ENCODE assay signal across 1 cellular context in genomic region chr9:37602061-37602460, GRCh38.
TF ChIP-seq lines count a peak whose summit lies in the region.

No MANE protein-coding gene starts in this region.

TF ChIP-seq in HEK293, 187 proteins besides CTCF, POLR2A, EP300 and RAD21 (continued from another document):
- TF ChIP-seq, protein P1, sequence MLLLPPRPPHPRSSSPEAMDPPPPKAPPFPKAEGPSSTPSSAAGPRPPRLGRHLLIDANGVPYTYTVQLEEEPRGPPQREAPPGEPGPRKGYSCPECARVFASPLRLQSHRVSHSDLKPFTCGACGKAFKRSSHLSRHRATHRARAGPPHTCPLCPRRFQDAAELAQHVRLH (tag by site-specific recombination; IDR thresholded peaks at IDR 0.05) = 0 out of 2 replicates have a peak, but pooled peaks have one; percentile 25
- TF ChIP-seq ZNF433 (tag by site-specific recombination; IDR thresholded peaks at IDR 0.05; ENCODE audit: low read depth) = peak; percentile 90; the same call in 1 of the 2 replicates
- TF ChIP-seq REST (tag by site-specific recombination; IDR thresholded peaks at IDR 0.05) = peak; percentile 62
- TF ChIP-seq ZNF629 (tag by site-specific recombination; IDR thresholded peaks at IDR 0.05) = peak; percentile 43; the same call in 1 of the 2 replicates
- TF ChIP-seq ZNF394 (tag by site-specific recombination; IDR thresholded peaks at IDR 0.05; ENCODE audit: borderline replicate concordance) = peak; percentile 96
- TF ChIP-seq, protein P2, sequence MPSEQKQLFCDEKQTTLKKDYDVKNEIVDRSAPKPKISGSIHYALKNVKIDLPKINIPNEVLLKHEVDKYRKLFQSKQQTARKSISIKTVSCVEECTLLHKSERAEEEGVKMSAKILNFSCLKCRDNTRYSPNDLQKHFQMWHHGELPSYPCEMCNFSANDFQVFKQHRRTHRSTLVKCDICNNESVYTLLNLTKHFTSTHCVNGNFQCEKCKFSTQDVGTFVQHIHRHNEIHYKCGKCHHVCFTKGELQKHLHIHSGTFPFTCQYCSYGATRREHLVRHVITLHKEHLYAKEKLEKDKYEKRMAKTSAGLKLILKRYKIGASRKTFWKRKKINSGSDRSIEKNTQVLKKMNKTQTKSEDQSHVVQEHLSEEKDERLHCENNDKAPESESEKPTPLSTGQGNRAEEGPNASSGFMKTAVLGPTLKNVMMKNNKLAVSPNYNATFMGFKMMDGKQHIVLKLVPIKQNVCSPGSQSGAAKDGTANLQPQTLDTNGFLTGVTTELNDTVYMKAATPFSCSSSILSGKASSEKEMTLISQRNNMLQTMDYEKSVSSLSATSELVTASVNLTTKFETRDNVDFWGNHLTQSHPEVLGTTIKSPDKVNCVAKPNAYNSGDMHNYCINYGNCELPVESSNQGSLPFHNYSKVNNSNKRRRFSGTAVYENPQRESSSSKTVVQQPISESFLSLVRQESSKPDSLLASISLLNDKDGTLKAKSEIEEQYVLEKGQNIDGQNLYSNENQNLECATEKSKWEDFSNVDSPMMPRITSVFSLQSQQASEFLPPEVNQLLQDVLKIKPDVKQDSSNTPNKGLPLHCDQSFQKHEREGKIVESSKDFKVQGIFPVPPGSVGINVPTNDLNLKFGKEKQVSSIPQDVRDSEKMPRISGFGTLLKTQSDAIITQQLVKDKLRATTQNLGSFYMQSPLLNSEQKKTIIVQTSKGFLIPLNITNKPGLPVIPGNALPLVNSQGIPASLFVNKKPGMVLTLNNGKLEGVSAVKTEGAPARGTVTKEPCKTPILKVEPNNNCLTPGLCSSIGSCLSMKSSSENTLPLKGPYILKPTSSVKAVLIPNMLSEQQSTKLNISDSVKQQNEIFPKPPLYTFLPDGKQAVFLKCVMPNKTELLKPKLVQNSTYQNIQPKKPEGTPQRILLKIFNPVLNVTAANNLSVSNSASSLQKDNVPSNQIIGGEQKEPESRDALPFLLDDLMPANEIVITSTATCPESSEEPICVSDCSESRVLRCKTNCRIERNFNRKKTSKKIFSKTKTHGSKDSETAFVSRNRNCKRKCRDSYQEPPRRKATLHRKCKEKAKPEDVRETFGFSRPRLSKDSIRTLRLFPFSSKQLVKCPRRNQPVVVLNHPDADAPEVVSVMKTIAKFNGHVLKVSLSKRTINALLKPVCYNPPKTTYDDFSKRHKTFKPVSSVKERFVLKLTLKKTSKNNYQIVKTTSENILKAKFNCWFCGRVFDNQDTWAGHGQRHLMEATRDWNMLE (tag by site-specific recombination; conservative IDR thresholded peaks at IDR 0.05; ENCODE audit: low read depth) = peak; percentile 91
- peak; percentile 28; the same call in 1 of the 2 replicates for TF ChIP-seq ZNF19 (tag by site-specific recombination; IDR thresholded peaks at IDR 0.05; ENCODE audit: low read depth)
- peak; percentile 73 for TF ChIP-seq ZNF664 (tag by site-specific recombination; IDR thresholded peaks at IDR 0.05)
- 0 out of 2 replicates have a peak, but pooled peaks have one; percentile 23 for TF ChIP-seq ZNF639 (tag by site-specific recombination; IDR thresholded peaks at IDR 0.05)
- TF ChIP-seq ZNF654 (tag by site-specific recombination; IDR thresholded peaks at IDR 0.05; ENCODE audit: low read depth) = peak; percentile 44
- peak; percentile 77 for TF ChIP-seq ZBTB8A (tag by site-specific recombination; IDR thresholded peaks at IDR 0.05)
- TF ChIP-seq ZNF140 (tag by site-specific recombination; IDR thresholded peaks at IDR 0.05) = peak; percentile 80
